8 cellular contexts compared by ENCODE assay signal in genomic region chr16:46908540-46909372, GRCh38. TPM values are rescaled to one million over a fixed set of nuclear protein-coding genes. Genes with fewer than 3 reads are reported as not detected.
DNase-seq lines count a peak whose midpoint lies in the region; ATAC-seq lines count a peak whose summit lies in the region.

No MANE protein-coding gene starts in this region.

- DNase-seq in NCI-H1417 (lab: John Stamatoyannopoulos, UW) (peak; percentile 41 to 80 (median 57)), NCI-H1417 treated with DMSO at 0.1 percent for 48 hours (lab: John Stamatoyannopoulos, UW) (no peak), NCI-H1105 treated with DMSO at 0.1 percent for 48 hours (lab: John Stamatoyannopoulos, UW) (peak; percentile 78), cerebellar cortex (ENCODE audit: low spot score) (peak; percentile 78), left lobe of liver (ENCODE audit: low spot score) (no peak)
- DNase-seq in activated CD4-positive, CD25-positive, alpha-beta regulatory T cell (lab: John Stamatoyannopoulos, UW) = peak; percentile 28 to 51 (median 34)
- DNase-seq in stimulated activated CD4-positive, alpha-beta T cell treated with anti-CD3 and anti-CD28 coated beads, TNF-alpha, amount 100 ng/mL, for 24 hours (ENCODE audit: low read depth in 3 of 3) = peak; percentile 21 to 43 (median 35)

- ATAC-seq in left lobe of liver (peak; percentile 73), HG02610 (IDR thresholded peaks at IDR 0.05; ENCODE audit: unreplicated experiment) (no peak)

RNA-seq across cellular contexts. Expression of gene GPT2, which starts 24.6 kb away (rescaled TPM):
- total RNA-seq in left lobe of liver = 84.6 TPM

Comparison
In these comparisons a context has a peak if more than half of its experiments do, and no peak if none do; other contexts are left out.
1. DNase-seq: peak in NCI-H1417 (3 of 3), NCI-H1105 treated with DMSO at 0.1 percent for 48 hours (single experiment), activated CD4-positive, CD25-positive, alpha-beta regulatory T cell (4 of 4), cerebellar cortex (single experiment) and stimulated activated CD4-positive, alpha-beta T cell treated with anti-CD3 and anti-CD28 coated beads, TNF-alpha, amount 100 ng/mL, for 24 hours (3 of 3); none in NCI-H1417 treated with DMSO at 0.1 percent for 48 hours (single experiment) and left lobe of liver (single experiment).